In genomic region chr1:160827418-160827817, GRCh38 we compare ENCODE assay signal across 17 cellular contexts. TPM values are rescaled to one million over a fixed set of nuclear protein-coding genes. Genes with fewer than 3 reads are reported as not detected.
A peak's percentile ranks its signal among the peaks of the same experiment; 100 is the strongest.
DNase-seq lines count a peak whose midpoint lies in the region; ATAC-seq, FAIRE-seq and TF ChIP-seq lines count a peak whose summit lies in the region.
"Had no signal": no experiment of that assay in that cellular context is flagged by ENCODE, and none has a peak within 500 bp of the region (broad histone marks: within the 10 kb centered on the region; RNA-seq: fewer than 3 reads in every experiment).

No MANE protein-coding gene starts in this region.

- DNase-seq in CD8-positive, alpha-beta memory T cell, result no peak
- DNase-seq in MV-4-11 (lab: John Stamatoyannopoulos, UW) (peak; percentile 32), bronchial epithelial cell (ENCODE audit: low read depth) (peak; percentile 74), natural killer cell (no peak), NCI-H524 (lab: John Stamatoyannopoulos, UW) (no peak), epidermal melanocyte (ENCODE audit: insufficient read length, low spot score) (no peak)
- no peak for DNase-seq in activated CD4-positive, alpha-beta T cell treated with anti-CD3 and anti-CD28 coated beads, Interleukin-2, amount 50 U/mL, for 1 hour
- DNase-seq: activated CD4-positive, alpha-beta T cell treated with anti-CD3 and anti-CD28 coated beads, Interleukin-2, amount 10 ng/mL, durations not matched to agents 24 days and 14 days; dermis blood vessel endothelial cell; gastrocnemius medialis; NCI-H146; NCI-H524 treated with DMSO at 0.1 percent for 48 hours; T-helper 2 cell had no signal

- no peaks in the 10 kb centered on the region for H3K27me3 ChIP-seq in CD8-positive, alpha-beta memory T cell (ENCODE audit: insufficient read depth, low read length, poor library complexity, severe bottlenecking)
- no peaks in the 10 kb centered on the region for H3K27me3 ChIP-seq in bronchial epithelial cell (ENCODE audit: control insufficient read depth, insufficient read depth, low read length)
- H3K27me3 ChIP-seq: gastrocnemius medialis, upper lobe of left lung had no signal

- FAIRE-seq in bronchial epithelial cell (lab: Jason Lieb, UNC), result peak; percentile 40

- TF ChIP-seq CTCF in bronchial epithelial cell (IDR thresholded peaks at IDR 0.05; ENCODE audit: insufficient read depth, low read length, severe bottlenecking) (no peak), natural killer cell (IDR thresholded peaks at IDR 0.05) (no peak)

- H3K36me3 Mint-ChIP-seq in CD8-positive, alpha-beta memory T cell, result peaks cover 5 to 89% (median 16%) of the 10 kb centered on the region in 3 donors
- H3K36me3 Mint-ChIP-seq in natural killer cell, result peaks cover 27% of the 10 kb centered on the region

- H3K4me3 Mint-ChIP-seq in CD8-positive, alpha-beta memory T cell, result no peak overlapping the region
- no peak overlapping the region for H3K4me3 Mint-ChIP-seq in natural killer cell
- H3K4me3 Mint-ChIP-seq: activated CD4-positive, alpha-beta T cell treated with anti-CD3 and anti-CD28 coated beads, Interleukin-2, amount 10 ng/mL, durations not matched to agents 24 days and 14 days had no signal

- intact Hi-C loops in natural killer cell (cut with micrococcal nuclease), result no loop called here

- peak overlapping the region in 7 of 8 donors; percentile 17 to 90 (median 54) for H3K27ac Mint-ChIP-seq in CD8-positive, alpha-beta memory T cell
- peak overlapping the region; percentile 76 for H3K27ac Mint-ChIP-seq in natural killer cell
- H3K27ac Mint-ChIP-seq: activated CD4-positive, alpha-beta T cell treated with anti-CD3 and anti-CD28 coated beads, Interleukin-2, amount 10 ng/mL, durations not matched to agents 24 days and 14 days; activated T-helper 2 cell treated with anti-CD3 and anti-CD28 coated beads, Interferon-gamma antibody, Interleukin-2, Interleukin-4, amounts not matched to agents 10 μg/mL and 5 μg/mL and 100 μg/mL, durations not matched to agents 14 hours and 24 hours and 36 hours; progenitor cell of endocrine pancreas had no signal

- no peaks in the 10 kb centered on the region for H3K9me3 ChIP-seq in CD8-positive, alpha-beta memory T cell (ENCODE audit: low read length)
- H3K9me3 ChIP-seq: gastrocnemius medialis, upper lobe of left lung had no signal

- POLR2A ChIA-PET in CD8-positive, alpha-beta memory T cell (lab: Charles Lee), result no interaction called here

- CTCF ChIA-PET in CD8-positive, alpha-beta memory T cell (lab: Charles Lee), result interaction anchor here (1.0 to 3.2 kb wide), 5 partner anchors 10 to 125 kb away, joined by 3 to 20 read pairs (median 3); no protein-coding TSS in a partner anchor

- peaks cover 50% of the 10 kb centered on the region for H3K36me3 ChIP-seq in CD8-positive, alpha-beta memory T cell (ENCODE audit: insufficient read depth, low read length)
- H3K36me3 ChIP-seq in bronchial epithelial cell (ENCODE audit: control insufficient read depth, insufficient read depth, low read length), result no peaks in the 10 kb centered on the region
- H3K36me3 ChIP-seq: gastrocnemius medialis, upper lobe of left lung had no signal

- H3K4me1 Mint-ChIP-seq in CD8-positive, alpha-beta memory T cell, result peaks cover 13 to 22% (median 21%) of the 10 kb centered on the region in 3 donors
- H3K4me1 Mint-ChIP-seq in natural killer cell, result peaks cover 22 to 27% of the 10 kb centered on the region in 2 donors

- H3K27ac ChIP-seq in CD8-positive, alpha-beta memory T cell (ENCODE audit: low read depth, low read length), result no peak overlapping the region
- H3K27ac ChIP-seq: C4-2B, gastrocnemius medialis, upper lobe of left lung had no signal

- no peaks in the 10 kb centered on the region for H3K9me3 Mint-ChIP-seq in CD8-positive, alpha-beta memory T cell
- H3K9me3 Mint-ChIP-seq in natural killer cell, result no peaks in the 10 kb centered on the region
- H3K9me3 Mint-ChIP-seq: activated CD4-positive, alpha-beta T cell treated with anti-CD3 and anti-CD28 coated beads, Interleukin-2, amount 10 ng/mL, durations not matched to agents 24 days and 14 days; activated T-helper 2 cell treated with anti-CD3 and anti-CD28 coated beads, Interferon-gamma antibody, Interleukin-2, Interleukin-4, amounts not matched to agents 10 μg/mL and 5 μg/mL and 100 μg/mL, durations not matched to agents 14 hours and 24 hours and 36 hours had no signal

- H3K4me3 ChIP-seq in CD8-positive, alpha-beta memory T cell (ENCODE audit: low read length), result no peak overlapping the region
- no peak overlapping the region for H3K4me3 ChIP-seq in bronchial epithelial cell (ENCODE audit: low read depth, low read length)
- H3K4me3 ChIP-seq: gastrocnemius medialis, upper lobe of left lung had no signal

- peaks cover 0 to 1% of the 10 kb centered on the region in 2 donors for H3K27me3 Mint-ChIP-seq in CD8-positive, alpha-beta memory T cell
- H3K27me3 Mint-ChIP-seq in natural killer cell (ENCODE audit: low read depth in 2 of 2), result no peaks in the 10 kb centered on the region
- H3K27me3 Mint-ChIP-seq: activated CD4-positive, alpha-beta T cell treated with anti-CD3 and anti-CD28 coated beads, Interleukin-2, amount 10 ng/mL, durations not matched to agents 24 days and 14 days had no signal

- no peaks in the 10 kb centered on the region for H3K4me1 ChIP-seq in CD8-positive, alpha-beta memory T cell (ENCODE audit: insufficient read depth, low read length)
- H3K4me1 ChIP-seq: gastrocnemius medialis, upper lobe of left lung had no signal

- ATAC-seq in natural killer cell, result no peak
- ATAC-seq: gastrocnemius medialis had no signal

RNA-seq across cellular contexts. Expression of gene LY9, which starts 31.4 kb away (rescaled TPM):
- total RNA-seq in CD8-positive, alpha-beta memory T cell, result 10 to 100 TPM; 16.4 to 16.5 TPM
- polyA plus RNA-seq in CD8-positive, alpha-beta memory T cell, result 206 TPM
- total RNA-seq in bronchial epithelial cell, result under 0.01 TPM in 1 of 2 replicates, not detected in the other
- total RNA-seq in natural killer cell, result 10 to 100 TPM; 30.3 to 47.1 (median 34.4) TPM
- total RNA-seq: dermis blood vessel endothelial cell, gastrocnemius medialis, progenitor cell of endocrine pancreas had no signal

RNA-seq across cellular contexts. Expression of gene CD244, which starts 35.3 kb away (rescaled TPM):
- total RNA-seq in CD8-positive, alpha-beta memory T cell, result 1 to 10 TPM; 1.8 to 1.9 TPM
- 40.7 TPM for polyA plus RNA-seq in CD8-positive, alpha-beta memory T cell
- under 0.01 TPM in 2 replicates for total RNA-seq in bronchial epithelial cell
- total RNA-seq in natural killer cell, result 100 to 1,000 TPM; 131 to 193 (median 150) TPM
- total RNA-seq: activated CD4-positive, alpha-beta T cell treated with anti-CD3 and anti-CD28 coated beads, Interleukin-2, amount 10 ng/mL, durations not matched to agents 24 days and 14 days; dermis blood vessel endothelial cell; gastrocnemius medialis; progenitor cell of endocrine pancreas had no signal

RNA-seq across cellular contexts. Expression of gene ITLN1, which starts 57.6 kb away (rescaled TPM):
- not detected for total RNA-seq in CD8-positive, alpha-beta memory T cell
- polyA plus RNA-seq in CD8-positive, alpha-beta memory T cell, result not detected
- total RNA-seq in bronchial epithelial cell (not detected in 2 replicates), natural killer cell (not detected)
- total RNA-seq: activated CD4-positive, alpha-beta T cell treated with anti-CD3 and anti-CD28 coated beads, Interleukin-2, amount 10 ng/mL, durations not matched to agents 24 days and 14 days; activated T-helper 2 cell treated with anti-CD3 and anti-CD28 coated beads, Interferon-gamma antibody, Interleukin-2, Interleukin-4, amounts not matched to agents 10 μg/mL and 5 μg/mL and 100 μg/mL, durations not matched to agents 14 hours and 24 hours and 36 hours; dermis blood vessel endothelial cell; progenitor cell of endocrine pancreas had no signal

Comparison
In these comparisons a context has a peak if more than half of its experiments do, and no peak if none do; other contexts are left out.
1. DNase-seq: peak in MV-4-11 (single experiment) and bronchial epithelial cell (single experiment); none in CD8-positive, alpha-beta memory T cell (0 of 5), natural killer cell (single experiment), activated CD4-positive, alpha-beta T cell treated with anti-CD3 and anti-CD28 coated beads, Interleukin-2, amount 50 U/mL, for 1 hour (single experiment), NCI-H524 (0 of 2) and epidermal melanocyte (single experiment).
2. RNA of gene LY9, which starts 31.4 kb away (total RNA-seq): 30.3 to 47.1 TPM in natural killer cell and 16.4 to 16.5 TPM in CD8-positive, alpha-beta memory T cell; under 0.01 TPM in bronchial epithelial cell; every median in the first group is over 10 times any median in the second.
3. RNA of gene CD244, which starts 35.3 kb away (total RNA-seq): 131 to 193 TPM in natural killer cell; 1.8 to 1.9 TPM in CD8-positive, alpha-beta memory T cell and under 0.01 TPM in bronchial epithelial cell; every median in the first group is over 10 times any median in the second.